In genomic region chr1:246753670-246754535, GRCh38 we compare ENCODE assay signal across 9 cellular contexts. TPM values are rescaled to one million over a fixed set of nuclear protein-coding genes. Genes with fewer than 3 reads are reported as not detected.
DNase-seq lines count a peak whose midpoint lies in the region; ATAC-seq and TF ChIP-seq lines count a peak whose summit lies in the region.
"Had no signal": no experiment of that assay in that cellular context is flagged by ENCODE, and none has a peak within 500 bp of the region (broad histone marks: within the 10 kb centered on the region; RNA-seq: fewer than 3 reads in every experiment).

No MANE protein-coding gene starts in this region.

- no peak overlapping the region for H2BK120ac ChIP-seq in trophoblast cell (ENCODE audit: insufficient read depth, low read length, poor library complexity)

- no peak overlapping the region for H3K4me3 ChIP-seq in HL-60 (replicated peaks; ENCODE audit: insufficient read depth, low read length)
- H3K4me3 ChIP-seq in trophoblast cell (ENCODE audit: low read depth, low read length), result no peak overlapping the region
- H3K4me3 ChIP-seq in uterus, result no peak overlapping the region

- H3K27ac ChIP-seq in HL-60 (replicated peaks) (no peak overlapping the region), trophoblast cell (ENCODE audit: low read depth, low read length) (no peak overlapping the region), uterus (no peak overlapping the region)

- no peak overlapping the region for H4K8ac ChIP-seq in trophoblast cell (ENCODE audit: low read depth, low read length)

- no peaks in the 10 kb centered on the region for H3K4me1 Mint-ChIP-seq in activated T-helper 17 cell treated with anti-CD3 and anti-CD28 coated beads, Interleukin-2, amount 50 U/mL, for 72 hours

- WGBS in trophoblast cell (ENCODE audit: extremely low coverage, insufficient coverage, insufficient read length), result no CpG with 5 or more reads among the region's 22 CpGs

- H3K9ac ChIP-seq in trophoblast cell (ENCODE audit: low read length), result no peak overlapping the region

- H3K14ac ChIP-seq in trophoblast cell (ENCODE audit: low read length), result no peak overlapping the region

- no peak overlapping the region for H3K4ac ChIP-seq in trophoblast cell (ENCODE audit: low read depth, low read length)

- no peaks in the 10 kb centered on the region for H3K27me3 Mint-ChIP-seq in activated T-helper 17 cell treated with anti-CD3 and anti-CD28 coated beads, Interleukin-2, amount 50 U/mL, for 72 hours
- H3K27me3 Mint-ChIP-seq: activated naive CD8-positive, alpha-beta T cell had no signal

- TF ChIP-seq POLR2A in uterus (IDR thresholded peaks at IDR 0.05), result no peak

- H2BK5ac ChIP-seq in trophoblast cell (ENCODE audit: low read depth, low read length, poor library complexity), result no peak overlapping the region

- no peak overlapping the region for H3K18ac ChIP-seq in trophoblast cell (ENCODE audit: low read length)

- no peaks in the 10 kb centered on the region for H3K9me3 Mint-ChIP-seq in activated T-helper 17 cell treated with anti-CD3 and anti-CD28 coated beads, Interleukin-2, amount 50 U/mL, for 72 hours

- H3K27me3 ChIP-seq in HL-60 (ENCODE audit: insufficient read depth, poor library complexity, severe bottlenecking), result no peaks in the 10 kb centered on the region
- H3K27me3 ChIP-seq in trophoblast cell (ENCODE audit: insufficient read depth, low read length), result no peaks in the 10 kb centered on the region
- H3K27me3 ChIP-seq in uterus, result no peaks in the 10 kb centered on the region

- H3K4me3 Mint-ChIP-seq in activated T-helper 17 cell treated with anti-CD3 and anti-CD28 coated beads, Interleukin-2, amount 50 U/mL, for 72 hours, result no peak overlapping the region
- H3K4me3 Mint-ChIP-seq: activated naive CD8-positive, alpha-beta T cell had no signal

- H4K12ac ChIP-seq in trophoblast cell (ENCODE audit: low read depth, low read length), result no peak overlapping the region

- TF ChIP-seq CTCF in HL-60 (IDR thresholded peaks at IDR 0.05; ENCODE audit: insufficient read depth, low read length) (peak; percentile 70), uterus (IDR thresholded peaks at IDR 0.05) (peak; percentile 44 to 59 (median 55))

- DNase-seq in COR-L47 (lab: John Stamatoyannopoulos, UW), result peak; percentile 64
- DNase-seq in HL-60 (ENCODE audit: low read depth in 1 of 2, low spot score in 1 of 2), result peak in 1 of 2 experiments; percentile 64
- peak; percentile 60 for DNase-seq in RPMI7951 (ENCODE audit: low read depth)
- DNase-seq in germinal center (ENCODE audit: low spot score), result peak; percentile 54
- peak; percentile 53 to 82 for DNase-seq in trophoblast cell
- DNase-seq in uterus, result peak; percentile 43 to 48

- H3K4me1 ChIP-seq in trophoblast cell (ENCODE audit: control insufficient read depth in 1 of 2, insufficient read depth in 2 of 2, low read length in 2 of 2), result peaks cover 0 to 2% of the 10 kb centered on the region in 2 experiments
- no peaks in the 10 kb centered on the region for H3K4me1 ChIP-seq in uterus

- H4K91ac ChIP-seq in trophoblast cell (ENCODE audit: low read depth, low read length), result no peak overlapping the region

- no peaks in the 10 kb centered on the region for H3K79me2 ChIP-seq in trophoblast cell (ENCODE audit: control insufficient read depth, insufficient read depth, low read length, poor library complexity)

- peaks cover 1% of the 10 kb centered on the region for H3K79me1 ChIP-seq in trophoblast cell (ENCODE audit: low read length)

- no peaks in the 10 kb centered on the region for H3K36me3 Mint-ChIP-seq in activated T-helper 17 cell treated with anti-CD3 and anti-CD28 coated beads, Interleukin-2, amount 50 U/mL, for 72 hours (ENCODE audit: low read depth)
- H3K36me3 Mint-ChIP-seq: activated naive CD8-positive, alpha-beta T cell had no signal

- ATAC-seq in GM19438 (IDR thresholded peaks at IDR 0.05; ENCODE audit: low read depth, unreplicated experiment), result peak; percentile 89
- ATAC-seq in activated T-helper 17 cell treated with anti-CD3 and anti-CD28 coated beads, Interleukin-2, amount 50 U/mL, for 72 hours (replicated peaks), result peak; percentile 45

- H3K9me3 ChIP-seq in trophoblast cell (ENCODE audit: insufficient read depth, low read depth, low read length), result no peaks in the 10 kb centered on the region
- H3K9me3 ChIP-seq in uterus, result no peaks in the 10 kb centered on the region

- no peak overlapping the region for H2AK5ac ChIP-seq in trophoblast cell (ENCODE audit: low read length)

- no peak overlapping the region for H2AFZ ChIP-seq in trophoblast cell (ENCODE audit: insufficient read depth, low read length, poor library complexity)

- H3K23ac ChIP-seq in trophoblast cell (ENCODE audit: low read length), result no peak overlapping the region

- no peak overlapping the region for H2BK12ac ChIP-seq in trophoblast cell (ENCODE audit: low read length)

- H3K36me3 ChIP-seq in trophoblast cell (ENCODE audit: control insufficient read depth in 1 of 2, insufficient read depth in 2 of 2, low read length in 2 of 2) (no peaks in the 10 kb centered on the region), uterus (no peaks in the 10 kb centered on the region)

- no peak overlapping the region for H3K4me2 ChIP-seq in trophoblast cell (ENCODE audit: low read length)

- intact Hi-C loops in uterus (cut with DNase I; ENCODE audit: low total_unique reads), result no loop called here

- no peak overlapping the region for H3K27ac Mint-ChIP-seq in activated T-helper 17 cell treated with anti-CD3 and anti-CD28 coated beads, Interleukin-2, amount 50 U/mL, for 72 hours
- H3K27ac Mint-ChIP-seq: activated naive CD8-positive, alpha-beta T cell had no signal

RNA-seq across cellular contexts. Expression of gene SCCPDH, which starts 29.7 kb away (rescaled TPM):
- 25.8 and 31.8 TPM in 2 replicates for total RNA-seq in RPMI7951 (2014; rRNA removed; shearing (Covaris generic))
- total RNA-seq in activated T-helper 17 cell treated with anti-CD3 and anti-CD28 coated beads, Interleukin-2, amount 50 U/mL, for 72 hours, result 10 to 100 TPM in 1 of 2 donors, 1 to 10 TPM in 1; 8.9 to 23.9 TPM
- 10.1 and 10.5 TPM in 2 replicates for polyA plus RNA-seq in trophoblast cell (2013)
- 10 to 100 TPM; 12.9 to 53.4 (median 22.1) TPM for total RNA-seq in uterus
